Comparison of ENCODE assay signal across 32 cellular contexts in genomic region chr2:237555560-237555959, GRCh38. TPM values are rescaled to one million over a fixed set of nuclear protein-coding genes. Genes with fewer than 3 reads are reported as not detected.
"Had no signal": no experiment of that assay in that cellular context is flagged by ENCODE, and none has a peak within 500 bp of the region (broad histone marks: within the 10 kb centered on the region; RNA-seq: fewer than 3 reads in every experiment).

No MANE protein-coding gene starts in this region.

- H3K9me3 ChIP-seq: thyroid gland, upper lobe of right lung, vagina had no signal

- H3K4me1 ChIP-seq: tibial artery had no signal

- H3K4me3 ChIP-seq: stomach, suprapubic skin, testis, thoracic aorta, thyroid gland, tibial artery, tibial nerve, transverse colon, upper lobe of left lung, upper lobe of right lung, uterus, vagina had no signal

- ATAC-seq: stimulated activated effector memory CD8-positive, alpha-beta T cell treated with anti-CD3 and anti-CD28 coated beads, Interleukin-12 subunit alpha, Interleukin-12 subunit beta, amount 100 ng/mL, for 72 hours; stimulated activated memory B cell treated with anti-CD40 and anti-IgM and Interleukin-4, amounts not matched to agents 10 μg/mL and 1 μg/mL and 100 μg/mL, for 72 hours; stimulated activated naive B cell treated with anti-CD40 and anti-IgM and Interleukin-4, amounts not matched to agents 10 μg/mL and 1 μg/mL and 100 μg/mL, for 72 hours; stimulated activated naive CD8-positive, alpha-beta T cell treated with anti-CD3 and anti-CD28 coated beads, Interleukin-15, amount 100 ng/mL, for 72 hours; stimulated activated naive CD8-positive, alpha-beta T cell treated with anti-CD3 and anti-CD28 coated beads, Interleukin-15, Interleukin-2, amounts not matched to agents 100 U/mL and 50 U/mL, for 24 hours; upper lobe of right lung had no signal

- FAIRE-seq: urothelium cell line had no signal

- DNase-seq: stimulated activated CD4-positive, alpha-beta T cell treated with anti-CD3 and anti-CD28 coated beads, Interleukin-2, amount 100 ng/mL, for 48 hours; stimulated activated CD4-positive, alpha-beta T cell treated with anti-CD3 and anti-CD28 coated beads, Interleukin-4, amount 100 ng/mL, for 1 hour; stimulated activated CD4-positive, alpha-beta T cell treated with anti-CD3 and anti-CD28 coated beads, Interleukin-4, amount 100 ng/mL, for 24 hours; stimulated activated CD4-positive, alpha-beta T cell treated with anti-CD3 and anti-CD28 coated beads, Interleukin-4, amount 100 ng/mL, for 4 hours; stimulated activated CD8-positive, alpha-beta memory T cell treated with anti-CD3 and anti-CD28 coated beads, Interleukin-4, amount 100 ng/mL, for 48 hours; stimulated activated naive B cell treated with anti-CD40 and anti-IgM and Interleukin-4, amounts not matched to agents 10 μg/mL and 1 μg/mL and 100 μg/mL, for 72 hours; stimulated activated naive CD4-positive, alpha-beta T cell; stimulated activated naive CD4-positive, alpha-beta T cell treated with Interleukin-2 at 50 U/mL for 16 hours; stimulated activated naive CD8-positive, alpha-beta T cell treated with anti-CD3 and anti-CD28 coated beads, Interleukin-15, amount 100 ng/mL, for 72 hours; stimulated activated naive CD8-positive, alpha-beta T cell treated with anti-CD3 and anti-CD28 coated beads, Interleukin-15, Interleukin-2, amounts not matched to agents 100 U/mL and 50 U/mL, for 24 hours; stomach; substantia nigra; testis; thyroid gland; tibial artery; transverse colon; trophoblast cell; upper lobe of left lung; upper lobe of right lung; uterus had no signal

- H3K27me3 ChIP-seq: stomach, suprapubic skin, testis, thyroid gland, tibial nerve, transverse colon, upper lobe of left lung, upper lobe of right lung, uterus, vagina had no signal

- H3K27ac ChIP-seq: stomach, suprapubic skin, testis, thoracic aorta, thyroid gland, tibial artery, tibial nerve, transverse colon, upper lobe of left lung, upper lobe of right lung had no signal

- H3K36me3 ChIP-seq: thoracic aorta, transverse colon, uterus had no signal

RNA-seq across cellular contexts. Expression of gene PRLH, which starts 10.8 kb away (rescaled TPM):
- total RNA-seq: stomach, subcutaneous adipose tissue, suprapubic skin, temporal lobe, testis, thoracic aorta, thyroid gland, tibial nerve, transverse colon, upper lobe of left lung, upper lobe of right lung, ureter, urinary bladder, uterus, vagina had no signal
- polyA plus RNA-seq: stomach, thymus, urinary bladder had no signal

RNA-seq across cellular contexts. Expression of gene RAB17, which starts 35.0 kb away (rescaled TPM):
- total RNA-seq: temporal lobe, vagina had no signal
